Comparison of ENCODE assay signal across 23 cellular contexts in the genomic region with DNA sequence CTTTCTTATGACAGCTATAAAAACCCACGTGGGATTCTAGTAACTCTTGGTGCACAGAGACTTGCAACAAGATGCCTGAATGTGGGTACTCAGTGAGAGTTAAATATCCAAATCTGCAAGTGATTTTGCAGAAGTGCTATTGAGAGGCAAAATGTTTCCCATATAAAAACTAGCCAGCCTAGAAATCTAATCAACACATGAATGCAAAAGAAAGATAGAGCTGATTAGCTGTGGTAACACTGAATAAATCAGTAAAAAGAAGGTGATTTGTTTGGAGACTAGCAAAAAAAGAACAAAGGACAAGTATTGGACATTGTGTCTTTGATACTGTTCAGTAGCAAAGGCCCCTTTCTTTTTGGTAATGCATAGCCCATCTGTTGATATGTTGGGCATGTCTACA.
A peak's percentile ranks its signal among the peaks of the same experiment; 100 is the strongest.
DNase-seq lines count a peak whose midpoint lies in the region; ATAC-seq, FAIRE-seq and TF ChIP-seq lines count a peak whose summit lies in the region.
"Had no signal": no experiment of that assay in that cellular context is flagged by ENCODE, and none has a peak within 500 bp of the region (broad histone marks: within the 10 kb centered on the region; RNA-seq: fewer than 3 reads in every experiment).

No MANE protein-coding gene starts in this region.

- no peak for ATAC-seq in HG02970 (IDR thresholded peaks at IDR 0.05; ENCODE audit: low FRiP score, unreplicated experiment)
- ATAC-seq: CD8-positive, alpha-beta T cell had no signal

- H3K27me3 Mint-ChIP-seq in nephron progenitor cell (ENCODE audit: low read depth, poor library complexity), result no peaks in the 10 kb centered on the region
- H3K27me3 Mint-ChIP-seq: B cell; CD4-positive, CD25-positive, alpha-beta regulatory T cell had no signal

- peak; percentile 35 for FAIRE-seq in D721Med (lab: Jason Lieb, UNC)
- FAIRE-seq: A204.1, GM12891, GM18507, H1 had no signal

- H3K27ac ChIP-seq in VCaP, result peak overlapping the region; percentile 7; the same call in 1 of the 2 replicates
- H3K27ac ChIP-seq: 22Rv1, BLaER1, C4-2B had no signal

- peaks cover 11% of the 10 kb centered on the region for H3K4me1 Mint-ChIP-seq in nephron progenitor cell

- H3K36me3 Mint-ChIP-seq in nephron progenitor cell (ENCODE audit: low read depth), result no peaks in the 10 kb centered on the region
- H3K36me3 Mint-ChIP-seq: CD4-positive, CD25-positive, alpha-beta regulatory T cell; CD8-positive, alpha-beta T cell had no signal

- H3K9me3 Mint-ChIP-seq in nephron progenitor cell, result peaks cover 5% of the 10 kb centered on the region
- H3K9me3 Mint-ChIP-seq: H9, HFFc6 had no signal

- H3K27ac Mint-ChIP-seq in nephron progenitor cell, result peak overlapping the region; percentile 6
- H3K27ac Mint-ChIP-seq: B cell; CD4-positive, CD25-positive, alpha-beta regulatory T cell; CD8-positive, alpha-beta T cell; H9; HFFc6 had no signal

- H3K4me3 Mint-ChIP-seq in nephron progenitor cell, result no peak overlapping the region
- H3K4me3 Mint-ChIP-seq: B cell; CD4-positive, CD25-positive, alpha-beta regulatory T cell; CD8-positive, alpha-beta T cell; H9; HFFc6 had no signal

- DNase-seq in D721Med (ENCODE audit: insufficient read length, low spot score) (no peak), nephron progenitor cell (no peak), superior temporal gyrus (ENCODE audit: extremely low spot score) (peak; percentile 39), GM19240 (ENCODE audit: insufficient read length, low spot score) (no peak), COLO668 (lab: John Stamatoyannopoulos, UW; ENCODE audit: unreplicated experiment) (no peak), HuH-7 (ENCODE audit: low spot score) (no peak)
- DNase-seq: CD4-positive, CD25-positive, alpha-beta regulatory T cell; CD8-positive, alpha-beta T cell; DMS53; DMS79 treated with DMSO at 0.1 percent for 48 hours; GF-D8; H9; HFFc6 had no signal

- TF ChIP-seq CTCF in D721Med (IDR thresholded peaks at IDR 0.05; ENCODE audit: insufficient read depth, missing control alignments) (no peak), VCaP (conservative IDR thresholded peaks at IDR 0.05) (no peak), nephron progenitor cell (IDR thresholded peaks at IDR 0.05) (no peak)
